ENCODE assay signal across 10 cellular contexts in genomic region chr10:124700293-124701037, GRCh38. TPM values are rescaled to one million over a fixed set of nuclear protein-coding genes. Genes with fewer than 3 reads are reported as not detected.
DNase-seq lines count a peak whose midpoint lies in the region; ATAC-seq and TF ChIP-seq lines count a peak whose summit lies in the region.
"Had no signal": no experiment of that assay in that cellular context is flagged by ENCODE, and none has a peak within 500 bp of the region (broad histone marks: within the 10 kb centered on the region; RNA-seq: fewer than 3 reads in every experiment).

No MANE protein-coding gene starts in this region.

- TF ChIP-seq POLR2A in lower leg skin (IDR thresholded peaks at IDR 0.05): no peak

- H3K4me1 ChIP-seq in heart right ventricle: peaks cover 62 to 100% (median 91%) of the 10 kb centered on the region in 9 donors
- H3K4me1 ChIP-seq in ascending aorta: peaks cover 19 to 44% of the 10 kb centered on the region in 2 donors

- TF ChIP-seq CTCF in heart right ventricle (IDR thresholded peaks at IDR 0.05): no peak
- TF ChIP-seq CTCF in ascending aorta (IDR thresholded peaks at IDR 0.05): no peak
- TF ChIP-seq CTCF in lower leg skin (IDR thresholded peaks at IDR 0.05): no peak

- peak overlapping the region; percentile 74 to 98 (median 91) for H3K27ac ChIP-seq in heart right ventricle
- H3K27ac ChIP-seq in ascending aorta: peak overlapping the region; percentile 75 to 81

- H3K4me3 ChIP-seq in heart right ventricle: no peak overlapping the region
- H3K4me3 ChIP-seq in ascending aorta: no peak overlapping the region
- H3K4me3 ChIP-seq in lower leg skin (ENCODE audit: low read depth, poor library complexity, severe bottlenecking): no peak overlapping the region
- H3K4me3 ChIP-seq: MG63 had no signal

- 80 to 85% methylated on average over 26 of the region's 26 CpGs for WGBS in heart right ventricle, 2 donors
- WGBS in lower leg skin, 2 donors: 83 to 84% methylated on average over 26 of the region's 26 CpGs

- H3K36me3 Mint-ChIP-seq in naive B cell: peaks cover 11 to 31% of the 10 kb centered on the region in 2 donors

- no peak for DNase-seq in heart right ventricle
- DNase-seq in Right ventricle myocardium superior: no peak
- no peak for DNase-seq in ascending aorta (ENCODE audit: low spot score in 2 of 2)
- DNase-seq in naive B cell: no peak
- no peak for DNase-seq in kidney tubule cell (ENCODE audit: low spot score)
- DNase-seq in KG1 (lab: John Stamatoyannopoulos, UW): no peak
- DNase-seq in lower leg skin (ENCODE audit: low spot score in 2 of 2): no peak
- DNase-seq in medulla oblongata (ENCODE audit: extremely low spot score): no peak
- DNase-seq: stimulated activated naive CD8-positive, alpha-beta T cell treated with anti-CD3 and anti-CD28 coated beads, Interleukin-15, Interleukin-2, amounts not matched to agents 100 U/mL and 50 U/mL, for 24 hours had no signal

- peak overlapping the region; percentile 44 to 92 (median 77) for H3K4me3 Mint-ChIP-seq in naive B cell

- peaks cover 90 to 96% (median 95%) of the 10 kb centered on the region in 3 donors for H3K4me1 Mint-ChIP-seq in naive B cell

- H3K36me3 ChIP-seq in heart right ventricle (peaks cover 0 to 30% (median 0%) of the 10 kb centered on the region in 9 donors), ascending aorta (no peaks in the 10 kb centered on the region)

- H3K27me3 ChIP-seq in heart right ventricle (no peaks in the 10 kb centered on the region), ascending aorta (no peaks in the 10 kb centered on the region)
- H3K27me3 ChIP-seq: MG63 had no signal

- H3K9me3 Mint-ChIP-seq in naive B cell: no peaks in the 10 kb centered on the region

- no peaks in the 10 kb centered on the region for H3K27me3 Mint-ChIP-seq in naive B cell

- no peaks in the 10 kb centered on the region for H3K9me3 ChIP-seq in heart right ventricle
- H3K9me3 ChIP-seq in ascending aorta: no peaks in the 10 kb centered on the region
- H3K9me3 ChIP-seq: MG63 had no signal

- intact Hi-C loops in heart right ventricle (cut with DNase I) (loop anchor here in 5 of 10 donors (2.0 to 5.0 kb wide), 4 partner anchors 36 to 53 kb away; partner anchors contain the start of gene FAM53B (in 1 of the 5)), Right ventricle myocardium superior (cut with DNase I) (loop anchor here (5.0 kb wide), 1 partner anchor 53 kb away; no protein-coding TSS in a partner anchor), ascending aorta (cut with DNase I) (no loop called here), lower leg skin (cut with DNase I; ENCODE audit: low total_unique reads) (no loop called here)

- ATAC-seq in heart right ventricle (no peak), Right ventricle myocardium superior (ENCODE audit: poor library complexity) (no peak), naive B cell (ENCODE audit: low read depth in 2 of 2) (peak in 1 of 2 donors; percentile 28)
- ATAC-seq: stimulated activated naive CD8-positive, alpha-beta T cell treated with anti-CD3 and anti-CD28 coated beads, Interleukin-15, Interleukin-2, amounts not matched to agents 100 U/mL and 50 U/mL, for 24 hours had no signal

- H3K27ac Mint-ChIP-seq in naive B cell: peak overlapping the region; percentile 94 to 99 (median 97)

RNA-seq across cellular contexts. Expression of gene FAM53B, which starts 43.7 kb away (rescaled TPM):
- 10 to 100 TPM; 19.0 to 42.9 (median 31.3) TPM for total RNA-seq in heart right ventricle
- 10 to 100 TPM; 11.6 to 25.5 TPM for polyA plus RNA-seq in heart right ventricle
- total RNA-seq in Right ventricle myocardium superior: 38.1 TPM
- 52.5 TPM for total RNA-seq in ascending aorta
- 100 to 1,000 TPM in 1 of 6 donors, 10 to 100 TPM in 5; 19.6 to 141 (median 31.5) TPM for polyA plus RNA-seq in naive B cell (ENCODE audit: low read depth in 6 of 6)
- 10 to 100 TPM; 41.5 to 69.1 (median 58.2) TPM for total RNA-seq in lower leg skin
